ENCODE assay signal across 10 cellular contexts in the genomic region with DNA sequence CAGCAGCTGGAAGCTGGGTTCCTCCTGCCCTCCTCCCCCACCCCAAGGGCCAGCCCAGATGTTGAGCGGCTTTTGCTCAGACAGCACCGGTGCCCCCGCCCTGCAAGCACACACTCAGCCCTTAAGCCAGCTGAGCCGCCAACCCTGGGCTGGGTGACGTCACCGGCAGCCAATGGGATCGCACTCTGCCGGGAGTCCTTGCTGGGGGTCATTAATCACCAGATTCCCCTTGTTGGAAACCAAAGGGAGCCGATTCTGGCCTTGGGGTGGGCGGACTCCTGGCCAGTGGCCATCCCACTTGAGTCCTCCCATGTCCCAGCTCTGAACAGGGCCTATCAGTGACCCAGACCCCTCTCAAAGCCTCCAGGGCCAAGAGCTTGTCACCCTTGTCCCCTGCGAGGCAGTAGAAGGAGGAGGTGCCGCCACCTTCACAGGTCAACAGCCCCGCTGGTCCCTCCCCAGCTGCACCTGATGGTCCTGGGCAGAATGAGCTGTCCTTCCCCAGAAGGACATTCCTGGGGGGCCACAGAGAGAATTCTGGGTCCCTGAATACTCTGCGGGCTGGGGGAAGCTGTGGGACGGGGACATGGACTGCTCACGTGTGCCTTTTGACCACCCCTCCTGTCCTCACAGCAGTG. TPM values are rescaled to one million over a fixed set of nuclear protein-coding genes. Genes with fewer than 3 reads are reported as not detected.
A peak's percentile ranks its signal among the peaks of the same experiment; 100 is the strongest.
DNase-seq lines count a peak whose midpoint lies in the region; ATAC-seq and TF ChIP-seq lines count a peak whose summit lies in the region.
"Had no signal": no experiment of that assay in that cellular context is flagged by ENCODE, and none has a peak within 500 bp of the region (broad histone marks: within the 10 kb centered on the region; RNA-seq: fewer than 3 reads in every experiment).

No MANE protein-coding gene starts in this region.

- no peak for ATAC-seq in HG03442 (IDR thresholded peaks at IDR 0.05; ENCODE audit: unreplicated experiment)

- no peaks in the 10 kb centered on the region for H3K27me3 Mint-ChIP-seq in chondrocyte (ENCODE audit: low read depth)

- H3K4me1 Mint-ChIP-seq in chondrocyte (ENCODE audit: low read depth) = peaks cover 15% of the 10 kb centered on the region

- H3K27me3 ChIP-seq in effector memory CD4-positive, alpha-beta T cell (replicated peaks; ENCODE audit: control insufficient read depth, insufficient read depth, low read length, poor library complexity, severe bottlenecking) = no peaks in the 10 kb centered on the region

- H3K4me3 ChIP-seq in effector memory CD4-positive, alpha-beta T cell (ENCODE audit: insufficient read depth, low read depth, low read length, poor library complexity, severe bottlenecking) = no peak overlapping the region

- H3K36me3 ChIP-seq in effector memory CD4-positive, alpha-beta T cell (ENCODE audit: control insufficient read depth, insufficient read depth, low read length) = no peaks in the 10 kb centered on the region

- H3K9me3 ChIP-seq in effector memory CD4-positive, alpha-beta T cell (ENCODE audit: control insufficient read depth, low read length) = no peaks in the 10 kb centered on the region

- no peak overlapping the region for H3K27ac ChIP-seq in effector memory CD4-positive, alpha-beta T cell (ENCODE audit: insufficient read depth, low read length, poor library complexity, severe bottlenecking)
- H3K27ac ChIP-seq: KMS-11 had no signal

- H3K36me3 Mint-ChIP-seq in chondrocyte (ENCODE audit: low read depth) = no peaks in the 10 kb centered on the region

- H3K27ac Mint-ChIP-seq in chondrocyte (ENCODE audit: unreplicated experiment) = no peak overlapping the region

- TF ChIP-seq CTCF in chondrocyte (IDR thresholded peaks at IDR 0.05) = no peak

- H3K9me3 Mint-ChIP-seq in chondrocyte (ENCODE audit: low read depth) = no peaks in the 10 kb centered on the region

- H3K4me3 Mint-ChIP-seq in chondrocyte (ENCODE audit: unreplicated experiment) = no peak overlapping the region

- DNase-seq in HCEC 1CT = peak; percentile 60
- peak; percentile 75 for DNase-seq in RPMI8226
- DNase-seq in glomerular visceral epithelial cell (ENCODE audit: extremely low spot score) = peak; percentile 94
- peak; percentile 64 for DNase-seq in retina
- DNase-seq in amniotic stem cell (lab: John Stamatoyannopoulos, UW) = no peak
- DNase-seq in chondrocyte (ENCODE audit: low spot score) = no peak
- DNase-seq in effector memory CD4-positive, alpha-beta T cell = no peak

- no peaks in the 10 kb centered on the region for H3K4me1 ChIP-seq in effector memory CD4-positive, alpha-beta T cell (ENCODE audit: control insufficient read depth, insufficient read depth, low read length, poor library complexity, severe bottlenecking)

RNA-seq across cellular contexts. Expression of a gene that starts 7.4 kb away (rescaled TPM):
- 6.9 to 12.6 TPM (median 12.1 TPM) in 3 replicates for total RNA-seq in chondrocyte

RNA-seq across cellular contexts. Expression of a gene that starts 20.4 kb away (rescaled TPM):
- total RNA-seq in chondrocyte = not detected in 3 replicates
- total RNA-seq: epithelial cell of proximal tubule had no signal

RNA-seq across cellular contexts. Expression of a gene that starts 33.4 kb away (rescaled TPM):
- not detected in 3 replicates for total RNA-seq in chondrocyte
- total RNA-seq: epithelial cell of proximal tubule had no signal

RNA-seq across cellular contexts. Expression of a gene that starts 43.6 kb away (rescaled TPM):
- total RNA-seq in chondrocyte = not detected in 3 replicates
- total RNA-seq: epithelial cell of proximal tubule had no signal

RNA-seq across cellular contexts. Expression of a gene that starts 57.3 kb away (rescaled TPM):
- total RNA-seq in chondrocyte = not detected in 3 replicates
- total RNA-seq: epithelial cell of proximal tubule had no signal

Comparison
In these comparisons a context has a peak if more than half of its experiments do, and no peak if none do; other contexts are left out.
1. DNase-seq: peak in HCEC 1CT (single experiment), RPMI8226 (single experiment), glomerular visceral epithelial cell (single experiment) and retina (single experiment); none in amniotic stem cell (single experiment), chondrocyte (single experiment) and effector memory CD4-positive, alpha-beta T cell (0 of 3).